ENCODE assay signal across 2 cellular contexts in the genomic region with DNA sequence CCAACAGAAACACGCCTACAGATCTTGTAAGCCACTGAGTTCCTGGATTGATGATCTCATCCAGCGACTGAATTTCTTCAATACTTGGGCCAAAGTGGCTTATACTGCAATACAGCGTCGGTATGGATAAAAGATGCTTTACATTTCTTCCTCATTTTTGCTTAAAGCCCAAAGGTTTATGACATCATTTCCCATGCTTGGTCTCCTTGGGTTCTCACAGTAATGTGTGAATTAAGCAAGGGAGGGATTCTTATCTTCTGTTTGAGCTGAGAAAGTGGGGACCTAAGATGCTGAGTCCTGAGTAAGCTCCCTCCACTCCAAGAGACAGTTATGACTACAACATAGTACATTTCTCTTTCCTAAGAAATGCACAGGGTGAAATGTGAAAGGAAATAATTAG.
TF ChIP-seq lines count a peak whose summit lies in the region.

No MANE protein-coding gene starts in this region.

TF ChIP-seq in K562, 482 proteins besides CTCF, POLR2A, EP300 and RAD21:
- TF ChIP-seq ATF7 (IDR thresholded peaks at IDR 0.05) (peak; percentile 20; the same call in 1 of the 2 replicates), HMG20B (CRISPR knock-in tag; IDR thresholded peaks at IDR 0.05) (no peak), ATF3 (IDR thresholded peaks at IDR 0.05) (peak; percentile 37), ATF3 (CRISPR knock-in tag; conservative IDR thresholded peaks at IDR 0.05) (no peak)
- TF ChIP-seq, protein P1, sequence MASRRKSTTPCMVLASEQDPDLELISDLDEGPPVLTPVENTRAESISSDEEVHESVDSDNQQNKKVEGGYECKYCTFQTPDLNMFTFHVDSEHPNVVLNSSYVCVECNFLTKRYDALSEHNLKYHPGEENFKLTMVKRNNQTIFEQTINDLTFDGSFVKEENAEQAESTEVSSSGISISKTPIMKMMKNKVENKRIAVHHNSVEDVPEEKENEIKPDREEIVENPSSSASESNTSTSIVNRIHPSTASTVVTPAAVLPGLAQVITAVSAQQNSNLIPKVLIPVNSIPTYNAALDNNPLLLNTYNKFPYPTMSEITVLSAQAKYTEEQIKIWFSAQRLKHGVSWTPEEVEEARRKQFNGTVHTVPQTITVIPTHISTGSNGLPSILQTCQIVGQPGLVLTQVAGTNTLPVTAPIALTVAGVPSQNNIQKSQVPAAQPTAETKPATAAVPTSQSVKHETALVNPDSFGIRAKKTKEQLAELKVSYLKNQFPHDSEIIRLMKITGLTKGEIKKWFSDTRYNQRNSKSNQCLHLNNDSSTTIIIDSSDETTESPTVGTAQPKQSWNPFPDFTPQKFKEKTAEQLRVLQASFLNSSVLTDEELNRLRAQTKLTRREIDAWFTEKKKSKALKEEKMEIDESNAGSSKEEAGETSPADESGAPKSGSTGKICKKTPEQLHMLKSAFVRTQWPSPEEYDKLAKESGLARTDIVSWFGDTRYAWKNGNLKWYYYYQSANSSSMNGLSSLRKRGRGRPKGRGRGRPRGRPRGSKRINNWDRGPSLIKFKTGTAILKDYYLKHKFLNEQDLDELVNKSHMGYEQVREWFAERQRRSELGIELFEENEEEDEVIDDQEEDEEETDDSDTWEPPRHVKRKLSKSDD (conservative IDR thresholded peaks at IDR 0.05; ENCODE audit: low read length): no peak
TF ChIP-seq in K562: peak in this region for 2.

TF ChIP-seq in GM12891, 5 proteins besides CTCF, POLR2A, EP300 and RAD21:
- no peak for TF ChIP-seq TAF1 (IDR thresholded peaks at IDR 0.05; ENCODE audit: low read depth, low read length)
- TF ChIP-seq SPI1 (IDR thresholded peaks at IDR 0.05; ENCODE audit: low read depth, low read length): no peak
- TF ChIP-seq POU2F2 (IDR thresholded peaks at IDR 0.05; ENCODE audit: low read depth, low read length): no peak
- TF ChIP-seq POLR2AphosphoS5 (IDR thresholded peaks at IDR 0.05; ENCODE audit: low read depth, low read length): no peak
- no peak for TF ChIP-seq PAX5 (IDR thresholded peaks at IDR 0.05; ENCODE audit: insufficient read depth, low read length, severe bottlenecking)
